Comparison of ENCODE assay signal across 10 cellular contexts in genomic region chr6:129280719-129281118, GRCh38.
DNase-seq lines count a peak whose midpoint lies in the region; ATAC-seq and TF ChIP-seq lines count a peak whose summit lies in the region.
"Had no signal": no experiment of that assay in that cellular context is flagged by ENCODE, and none has a peak within 500 bp of the region (broad histone marks: within the 10 kb centered on the region; RNA-seq: fewer than 3 reads in every experiment).

No MANE protein-coding gene starts in this region.

- TF ChIP-seq CTCF in MM.1S (IDR thresholded peaks at IDR 0.05; ENCODE audit: low read length): no peak

- H4K20me1 ChIP-seq in MM.1S (ENCODE audit: insufficient read depth, low read length): no peaks in the 10 kb centered on the region

- H3K36me3 ChIP-seq in MM.1S (replicated peaks; ENCODE audit: insufficient read depth, low read length): no peaks in the 10 kb centered on the region
- H3K36me3 ChIP-seq: breast epithelium, gastroesophageal sphincter had no signal

- DNase-seq in MM.1S (peak; percentile 52), left ventricle myocardium superior (peak; percentile 23), NOMO-1 treated with DMSO at 0.1 percent for 48 hours (lab: John Stamatoyannopoulos, UW; ENCODE audit: unreplicated experiment) (no peak), NCI-H128 (lab: John Stamatoyannopoulos, UW; ENCODE audit: unreplicated experiment) (no peak)
- DNase-seq in activated CD8-positive, alpha-beta memory T cell treated with anti-CD3 and anti-CD28 coated beads for 48 hours (ENCODE audit: low read depth in 2 of 3, low spot score in 2 of 3): peak in 2 of 3 experiments; percentile 3
- peak; percentile 1 for DNase-seq in stimulated activated CD8-positive, alpha-beta memory T cell treated with anti-CD3 and anti-CD28 coated beads, Interleukin-12 subunit alpha, Interleukin-12 subunit beta, amount 100 ng/mL, for 4 hours (ENCODE audit: low read depth)
- DNase-seq: stomach had no signal

- 0 out of 2 replicates have a peak overlapping the region, but pooled peaks have one; percentile 8 for H2AFZ ChIP-seq in MM.1S (ENCODE audit: low read length)

- peaks cover 9% of the 10 kb centered on the region; the same call in 1 of the 2 replicates for H3F3A ChIP-seq in MM.1S (ENCODE audit: insufficient read depth, low read length)

- H3K4me1 ChIP-seq in MM.1S (ENCODE audit: low read length): peaks cover 18% of the 10 kb centered on the region

- H3K9me3 ChIP-seq in MM.1S (replicated peaks; ENCODE audit: insufficient read depth, low read length): no peaks in the 10 kb centered on the region
- H3K9me3 ChIP-seq: breast epithelium, gastroesophageal sphincter, stomach had no signal

- intact Hi-C loops in left ventricle myocardium superior (cut with micrococcal nuclease): no loop called here

- H3K27ac ChIP-seq in MM.1S (ENCODE audit: low read length): no peak overlapping the region
- H3K27ac ChIP-seq: breast epithelium, gastroesophageal sphincter, stomach had no signal

- no peak overlapping the region for H3K9ac ChIP-seq in MM.1S (ENCODE audit: low read length)

- no peaks in the 10 kb centered on the region for H3K9me2 ChIP-seq in MM.1S (replicated peaks; ENCODE audit: insufficient read depth, low read length)

- ATAC-seq in left ventricle myocardium superior: peak; percentile 64
- no peak for ATAC-seq in GM21390 (IDR thresholded peaks at IDR 0.05; ENCODE audit: unreplicated experiment)
- ATAC-seq: gastroesophageal sphincter had no signal

- no peaks in the 10 kb centered on the region for H3K27me3 ChIP-seq in MM.1S (replicated peaks; ENCODE audit: insufficient read depth, low read length)
- H3K27me3 ChIP-seq: breast epithelium, gastroesophageal sphincter, stomach had no signal

- H3K79me2 ChIP-seq in MM.1S (ENCODE audit: low read length): no peaks in the 10 kb centered on the region

- no peak overlapping the region; the same call in 1 of the 2 replicates for H3K4me3 ChIP-seq in MM.1S (ENCODE audit: low read length)
- H3K4me3 ChIP-seq: breast epithelium, gastroesophageal sphincter, stomach had no signal

- H3K4me2 ChIP-seq in MM.1S (ENCODE audit: low read depth, low read length): peak overlapping the region; percentile 35

Comparison
In these comparisons a context has a peak if more than half of its experiments do, and no peak if none do; other contexts are left out.
1. DNase-seq: peak in MM.1S (single experiment), activated CD8-positive, alpha-beta memory T cell treated with anti-CD3 and anti-CD28 coated beads for 48 hours (2 of 3), left ventricle myocardium superior (single experiment) and stimulated activated CD8-positive, alpha-beta memory T cell treated with anti-CD3 and anti-CD28 coated beads, Interleukin-12 subunit alpha, Interleukin-12 subunit beta, amount 100 ng/mL, for 4 hours (single experiment); none in NOMO-1 treated with DMSO at 0.1 percent for 48 hours (single experiment) and NCI-H128 (single experiment).